Comparison of ENCODE assay signal across 31 cellular contexts in genomic region chr9:110476251-110476650, GRCh38.
"Had no signal": no experiment of that assay in that cellular context is flagged by ENCODE, and none has a peak within 500 bp of the region (broad histone marks: within the 10 kb centered on the region; RNA-seq: fewer than 3 reads in every experiment).

No MANE protein-coding gene starts in this region.

- ATAC-seq: activated CD8-positive, alpha-beta memory T cell treated with anti-CD3 and anti-CD28 coated beads, Interleukin-2, amount 10 ng/mL, durations not matched to agents 7 days and 5 days; activated naive CD8-positive, alpha-beta T cell treated with anti-CD3 and anti-CD28 coated beads, Interleukin-2, amount 50 U/mL, for 24 hours; PC-3; T-helper 17 cell had no signal

- DNase-seq: activated CD4-positive, alpha-beta memory T cell treated with anti-CD3 and anti-CD28 coated beads, Interleukin-2, amount 10 ng/mL, durations not matched to agents 7 days and 5 days; activated CD4-positive, alpha-beta T cell treated with anti-CD3 and anti-CD28 coated beads for 1 hour; activated CD4-positive, alpha-beta T cell treated with anti-CD3 and anti-CD28 coated beads for 48 hours; activated CD4-positive, CD25-positive, alpha-beta regulatory T cell; activated CD8-positive, alpha-beta memory T cell treated with anti-CD3 and anti-CD28 coated beads for 24 hours; activated CD8-positive, alpha-beta memory T cell treated with anti-CD3 and anti-CD28 coated beads, Interleukin-2, amount 10 ng/mL, durations not matched to agents 7 days and 5 days; activated CD8-positive, alpha-beta memory T cell treated with anti-CD3 and anti-CD28 coated beads, Interleukin-2, amount 50 U/mL, for 48 hours; activated effector memory CD4-positive, alpha-beta T cell treated with Interleukin-2 at 50 U/mL for 16 hours; activated naive CD4-positive, alpha-beta T cell treated with anti-CD3 and anti-CD28 coated beads, Interleukin-2, amount 10 ng/mL, durations not matched to agents 7 days and 5 days; activated naive CD8-positive, alpha-beta T cell treated with anti-CD3 and anti-CD28 coated beads, Interleukin-2, amount 50 U/mL, for 24 hours; activated T-cell treated with anti-CD3 and anti-CD28 coated beads, Interleukin-2, amount 50 U/mL, for 48 hours; anterior cingulate cortex; Kasumi-1; KG1; MG63; NCI-H1048; NCI-H1105 treated with DMSO at 0.1 percent for 48 hours; NCI-H1436; NCI-H1694; NCI-H1930; NCI-H2081 treated with DMSO at 0.1 percent for 48 hours; NCI-H345; NCI-H524 treated with DMSO at 0.1 percent for 48 hours; PC-3; Peyer's patch; RPMI8226; SHP77 treated with DMSO at 0.1 percent for 48 hours; SK-N-SH; T-helper 17 cell had no signal

- H3K27ac ChIP-seq: Peyer's patch, SJSA1, VCaP had no signal

- H3K4me3 ChIP-seq: MG63, Peyer's patch, SJSA1 had no signal

- H3K4me2 ChIP-seq: SK-N-SH had no signal

- H3K27me3 ChIP-seq: MG63, Peyer's patch, SJSA1 had no signal

- H3K4me1 ChIP-seq: Peyer's patch, SJSA1 had no signal

- H3K9me3 ChIP-seq: MG63, Peyer's patch, SJSA1, SK-N-SH had no signal

- H3K9ac ChIP-seq: SK-N-SH had no signal

- H3K36me3 ChIP-seq: Peyer's patch, SJSA1 had no signal
